ENCODE assay signal across 1 cellular context in genomic region chr15:45402162-45402954, GRCh38.
TF ChIP-seq lines count a peak whose summit lies in the region.

No MANE protein-coding gene starts in this region.

TF ChIP-seq in WTC11, 78 proteins besides CTCF, POLR2A, EP300 and RAD21 (continued from another document):
- TF ChIP-seq PRDM15 (CRISPR knock-in tag; IDR thresholded peaks at IDR 0.05): no peak
- no peak for TF ChIP-seq ATF6 (CRISPR knock-in tag; IDR thresholded peaks at IDR 0.05)
- no peak for TF ChIP-seq SMAD4 (CRISPR knock-in tag; IDR thresholded peaks at IDR 0.05)
- 0 out of 2 replicates have a peak, but pooled peaks have one; percentile 12 for TF ChIP-seq CREB1 (CRISPR knock-in tag; IDR thresholded peaks at IDR 0.05)
- no peak for TF ChIP-seq NR2C2 (CRISPR knock-in tag; IDR thresholded peaks at IDR 0.05)
- TF ChIP-seq JAZF1 (CRISPR knock-in tag; IDR thresholded peaks at IDR 0.05): no peak
- 0 out of 2 replicates have a peak, but pooled peaks have one; percentile 37 for TF ChIP-seq RELA (CRISPR knock-in tag; IDR thresholded peaks at IDR 0.05; ENCODE audit: borderline replicate concordance)
- TF ChIP-seq CBFB (CRISPR knock-in tag; IDR thresholded peaks at IDR 0.05; ENCODE audit: low read depth): no peak
- 0 out of 2 replicates have a peak, but pooled peaks have one; percentile 9 for TF ChIP-seq FOXP4 (CRISPR knock-in tag; IDR thresholded peaks at IDR 0.05)
- peak; percentile 95; the same call in 1 of the 2 replicates for TF ChIP-seq KAT7 (CRISPR knock-in tag; IDR thresholded peaks at IDR 0.05; ENCODE audit: borderline replicate concordance)
- TF ChIP-seq CREM (CRISPR knock-in tag; IDR thresholded peaks at IDR 0.05): no peak
- TF ChIP-seq ETV6 (CRISPR knock-in tag; IDR thresholded peaks at IDR 0.05): no peak
- no peak for TF ChIP-seq ZNF671 (CRISPR knock-in tag; IDR thresholded peaks at IDR 0.05)
- no peak for TF ChIP-seq TEAD4 (CRISPR knock-in tag; IDR thresholded peaks at IDR 0.05)
- no peak for TF ChIP-seq ESRRA (CRISPR knock-in tag; IDR thresholded peaks at IDR 0.05; ENCODE audit: borderline replicate concordance)
- no peak for TF ChIP-seq ATF3 (CRISPR knock-in tag; conservative IDR thresholded peaks at IDR 0.05)
- TF ChIP-seq ZNF396 (CRISPR knock-in tag; IDR thresholded peaks at IDR 0.05; ENCODE audit: borderline replicate concordance): no peak
- no peak for TF ChIP-seq ZNF423 (CRISPR knock-in tag; IDR thresholded peaks at IDR 0.05)
- no peak for TF ChIP-seq IRF2 (CRISPR knock-in tag; IDR thresholded peaks at IDR 0.05; ENCODE audit: borderline replicate concordance, low read depth)
